Comparison of ENCODE assay signal across 8 cellular contexts in the genomic region with DNA sequence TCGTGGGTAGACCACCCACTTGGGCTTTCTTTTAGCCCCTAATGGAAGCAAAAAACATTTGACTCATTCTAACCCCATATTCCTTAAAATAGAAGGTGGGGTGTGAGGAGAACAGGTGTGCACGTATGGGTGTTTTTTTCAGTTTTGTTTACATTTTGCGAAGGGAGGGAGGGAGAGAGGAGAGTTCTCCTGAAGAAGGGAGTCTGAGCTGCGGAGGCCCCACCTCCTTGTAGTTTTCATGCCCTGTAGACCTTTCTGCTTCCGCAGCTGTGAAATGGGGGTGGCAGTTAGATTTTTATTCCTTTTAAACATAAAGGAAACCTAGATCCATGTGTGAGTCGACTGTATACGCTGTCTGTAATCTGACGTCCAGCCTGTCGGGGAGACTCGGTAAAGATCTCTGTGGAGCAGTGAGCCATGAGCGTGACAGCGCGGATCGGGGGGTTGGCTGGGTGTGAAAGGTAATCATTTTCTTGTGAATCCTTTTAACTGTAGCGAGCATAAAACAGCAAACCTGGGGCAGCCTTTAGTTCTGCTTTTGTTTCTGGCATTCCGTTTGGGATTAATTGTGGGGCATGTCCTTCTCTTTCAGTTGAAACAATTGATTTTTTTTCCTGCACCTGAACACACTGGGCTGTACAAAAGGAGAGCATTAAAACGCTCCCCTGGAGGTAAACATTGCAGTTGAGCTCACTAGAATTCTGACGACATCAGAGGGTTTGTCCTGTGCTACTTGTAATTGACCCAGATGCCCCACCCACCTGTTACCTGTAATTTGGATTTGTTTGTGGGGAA. TPM values are rescaled to one million over a fixed set of nuclear protein-coding genes. Genes with fewer than 3 reads are reported as not detected.
DNase-seq lines count a peak whose midpoint lies in the region; ATAC-seq, FAIRE-seq and TF ChIP-seq lines count a peak whose summit lies in the region.

No MANE protein-coding gene starts in this region.

- no TSS peak for BruUV-seq in HepG2 (replicated peaks; lab: Mats Ljungman, UMichigan)

- no peak for TF ChIP-seq POLR2A in HepG2 (IDR thresholded peaks at IDR 0.05; ENCODE audit: insufficient read depth in 1 of 2, low read depth in 2 of 2, low read length in 2 of 2)

- peak overlapping the region; percentile 92 for H3K4me3 Mint-ChIP-seq in CD8-positive, alpha-beta T cell

- H3K4me3 ChIP-seq in CD8-positive, alpha-beta T cell (ENCODE audit: low read depth, low read length), result peak overlapping the region; percentile 57
- H3K4me3 ChIP-seq in adipocyte (ENCODE audit: low read length) (peak overlapping the region; percentile 97), HepG2 (replicated peaks in 1 of 3; ENCODE audit: insufficient read depth in 1 of 3, low read depth in 2 of 3, low read length in 3 of 3) (peak overlapping the region; percentile 74 to 80 (median 80)), upper lobe of right lung (peak overlapping the region; percentile 93)

- CTCF ChIA-PET in CD8-positive, alpha-beta T cell (lab: Charles Lee), result interaction anchor here (1.0 to 3.0 kb wide), 5 partner anchors 10 to 245 kb away, joined by 3 to 15 read pairs (median 4); a partner anchor contains a TSS
- CTCF ChIA-PET in HepG2 (lab: Yijun Ruan, JAX; ENCODE audit: low intra/inter-chr PET ratio, low total read pairs), result no interaction called here

- H3K27me3 ChIP-seq in CD8-positive, alpha-beta T cell (ENCODE audit: insufficient read depth, low read length), result no peaks in the 10 kb centered on the region
- H3K27me3 ChIP-seq in adipocyte (replicated peaks; ENCODE audit: control insufficient read depth, insufficient read depth, low read length), result no peaks in the 10 kb centered on the region
- H3K27me3 ChIP-seq in HepG2 (ENCODE audit: control insufficient read depth in 1 of 2, insufficient read depth in 2 of 2, low read length in 2 of 2), result peaks cover 0 to under 1% of the 10 kb centered on the region in 2 experiments; a peak in 1 of 5 replicates
- H3K27me3 ChIP-seq in upper lobe of right lung, result no peaks in the 10 kb centered on the region

- peaks cover 59% of the 10 kb centered on the region for H3K4me1 ChIP-seq in CD8-positive, alpha-beta T cell (ENCODE audit: insufficient read depth, low read length)
- peaks cover 36% of the 10 kb centered on the region for H3K4me1 ChIP-seq in adipocyte (ENCODE audit: control insufficient read depth, insufficient read depth, low read length)
- peaks cover 65% of the 10 kb centered on the region for H3K4me1 ChIP-seq in HepG2 (ENCODE audit: insufficient read depth, low read length)
- peaks cover 54% of the 10 kb centered on the region for H3K4me1 ChIP-seq in upper lobe of right lung

- peaks cover 70% of the 10 kb centered on the region for H3K79me2 ChIP-seq in HepG2 (ENCODE audit: insufficient read depth, low read length)

- no peak for TF ChIP-seq EP300 in HepG2 (IDR thresholded peaks at IDR 0.05; ENCODE audit: low read depth in 2 of 2, low read length in 2 of 2)
- TF ChIP-seq EP300 in HepG2 (CRISPR knock-in tag; IDR thresholded peaks at IDR 0.05; ENCODE audit: borderline replicate concordance), result no peak

- H3K9me3 ChIP-seq in CD8-positive, alpha-beta T cell (ENCODE audit: low read length), result no peaks in the 10 kb centered on the region
- H3K9me3 ChIP-seq in adipocyte (ENCODE audit: control insufficient read depth, low read length) (no peaks in the 10 kb centered on the region), HepG2 (ENCODE audit: low read length) (no peaks in the 10 kb centered on the region), upper lobe of right lung (no peaks in the 10 kb centered on the region)

- H3K36me3 ChIP-seq in CD8-positive, alpha-beta T cell (ENCODE audit: insufficient read depth, low read length), result peaks cover 7% of the 10 kb centered on the region
- H3K36me3 ChIP-seq in adipocyte (ENCODE audit: control insufficient read depth, insufficient read depth, low read length, severe bottlenecking) (peaks cover 11% of the 10 kb centered on the region), HepG2 (replicated peaks in 1 of 2; ENCODE audit: control insufficient read depth in 1 of 2, insufficient read depth in 2 of 2, low read length in 2 of 2) (peaks cover 0 to 27% of the 10 kb centered on the region in 2 experiments; a peak in 3 of 5 replicates), upper lobe of right lung (peaks cover 6% of the 10 kb centered on the region)

- POLR2A ChIA-PET in CD8-positive, alpha-beta T cell (lab: Charles Lee), result interaction anchor here (1.9 to 3.4 kb wide), 2 partner anchors 7 to 85 kb away, joined by 5 to 20 read pairs; a partner anchor contains a TSS
- POLR2A ChIA-PET in HepG2 (lab: Yijun Ruan, JAX), result interaction anchor here (1.1 kb wide), 1 partner anchor 85 kb away, joined by 3 read pairs; a partner anchor contains a TSS

- H4K20me1 ChIP-seq in HepG2 (ENCODE audit: insufficient read depth, low read length), result peaks cover 50% of the 10 kb centered on the region

- peaks cover 50% of the 10 kb centered on the region for H3K36me3 Mint-ChIP-seq in CD8-positive, alpha-beta T cell

- intact Hi-C loops in CD8-positive, alpha-beta T cell (cut with DNase I, micrococcal nuclease), result loop anchor here (2.0 to 5.0 kb wide), 6 partner anchors 47 to 407 kb away; a partner anchor contains a TSS
- intact Hi-C loops in HepG2 (cut with micrococcal nuclease; ENCODE audit: unreplicated experiment), result loop anchor here (5.0 kb wide), 1 partner anchor 37 kb away; no protein-coding TSS in a partner anchor
- intact Hi-C loops in upper lobe of right lung (cut with DNase I), result no loop called here

- no peak for TF ChIP-seq RAD21 in HepG2 (CRISPR knock-in tag; IDR thresholded peaks at IDR 0.05)

- H3K27me3 Mint-ChIP-seq in CD8-positive, alpha-beta T cell (ENCODE audit: low read depth), result no peaks in the 10 kb centered on the region

- H3K4me2 ChIP-seq in HepG2 (ENCODE audit: low read depth, low read length), result peak overlapping the region; percentile 95

- H3K27ac Mint-ChIP-seq in CD8-positive, alpha-beta T cell, result peak overlapping the region; percentile 75

- H3K27ac ChIP-seq in CD8-positive, alpha-beta T cell (ENCODE audit: low read depth, low read length), result no peak overlapping the region
- peak overlapping the region; percentile 75 for H3K27ac ChIP-seq in HepG2 (ENCODE audit: extremely low read length, insufficient read depth, low read length)
- peak overlapping the region; percentile 87 for H3K27ac ChIP-seq in upper lobe of right lung

- no peaks in the 10 kb centered on the region for H3K9me3 Mint-ChIP-seq in CD8-positive, alpha-beta T cell

- no peak for DNase-seq in CD8-positive, alpha-beta T cell
- DNase-seq in KBM-7, result peak; percentile 26
- DNase-seq in adipocyte (ENCODE audit: low read depth), result peak; percentile 41
- DNase-seq in HepG2 (ENCODE audit: low spot score), result peak; percentile 53
- DNase-seq in upper lobe of right lung, result no peak
- no peak for DNase-seq in SHP77 (lab: John Stamatoyannopoulos, UW)
- DNase-seq in LoVo (ENCODE audit: low spot score), result no peak

- TF ChIP-seq CTCF in CD8-positive, alpha-beta T cell (IDR thresholded peaks at IDR 0.05), result no peak
- no peak for TF ChIP-seq CTCF in HepG2 (CRISPR knock-in tag; IDR thresholded peaks at IDR 0.05)
- no peak for TF ChIP-seq CTCF in upper lobe of right lung (IDR thresholded peaks at IDR 0.05)

- in situ Hi-C loops in KBM-7 (cut with MboI; ENCODE audit: low pct_unique_long_range_greater_than_20kb, low sequenced_read_pairs) (no loop called here), HepG2 (cut with HindIII; ENCODE audit: extremely low pct_ligation_motif_present, low pct_unique_long_range_greater_than_20kb) (no loop called here)

- peaks cover 57% of the 10 kb centered on the region for H3K4me1 Mint-ChIP-seq in CD8-positive, alpha-beta T cell (ENCODE audit: low read depth)

- FAIRE-seq in HepG2 (lab: Jason Lieb, UNC), result no peak

- ATAC-seq in CD8-positive, alpha-beta T cell, result no peak
- ATAC-seq in HepG2, result peak; percentile 37
- no peak for ATAC-seq in upper lobe of right lung
- ATAC-seq in HG03521 (IDR thresholded peaks at IDR 0.05; ENCODE audit: unreplicated experiment), result no peak

- WGBS in HepG2 (ENCODE audit: low lambda C conversion rate), result 4% methylated on average over 18 of the region's 18 CpGs

- H2AFZ ChIP-seq in HepG2 (ENCODE audit: low read length), result no peak overlapping the region

- H3K9ac ChIP-seq in adipocyte (ENCODE audit: low read length) (peak overlapping the region; percentile 95), HepG2 (ENCODE audit: insufficient read depth, low read depth, low read length) (peak overlapping the region; percentile 66)

RNA-seq across cellular contexts. Expression of a gene that starts 2.3 kb away (rescaled TPM):
- 100 to 1,000 TPM; 157 to 175 TPM for total RNA-seq in CD8-positive, alpha-beta T cell
- 37.3 and 41.8 TPM in 2 replicates for total RNA-seq in HepG2 (2016; rRNA removed; fragmentation: Illumina TruSeq; extraction: Trizol)
- total RNA-seq in HepG2 (2016; cell fraction: cytosol; rRNA removed; fragmentation: Illumina TruSeq; extraction: Trizol; ENCODE audit: low read depth), result 12.2 and 13.8 TPM in 2 replicates
- 29.5 and 44.5 TPM in 2 replicates for total RNA-seq in HepG2 (2016; cell fraction: insoluble cytoplasmic fraction; rRNA removed; fragmentation: Illumina TruSeq; extraction: Trizol)
- total RNA-seq in HepG2 (2016; cell fraction: membrane; rRNA removed; fragmentation: Illumina TruSeq; extraction: Trizol), result 18.3 and 21.1 TPM in 2 replicates
- 36.9 and 43.6 TPM in 2 replicates for total RNA-seq in HepG2 (2016; cell fraction: nucleus; rRNA removed; fragmentation: Illumina TruSeq; extraction: Trizol)
- polyA plus RNA-seq in HepG2 (2011; rRNA removed), result 16.9 and 23.1 TPM in 2 replicates
- polyA plus RNA-seq in HepG2 (2011; cell fraction: cytosol; rRNA removed), result 11.8 and 14.9 TPM in 2 replicates
- polyA plus RNA-seq in HepG2 (2011; cell fraction: nucleus; rRNA removed), result 81.5 and 87.6 TPM in 2 replicates
- 32.0 and 33.3 TPM in 2 replicates for polyA plus RNA-seq in HepG2 (2012)
- polyA plus RNA-seq in HepG2 (2016; cell fraction: cytosol; fragmentation: Illumina TruSeq; extraction: Trizol; ENCODE audit: low read depth), result 5.5 and 6.1 TPM in 2 replicates
- 29.2 and 42.1 TPM in 2 replicates for polyA plus RNA-seq in HepG2 (2016; cell fraction: insoluble cytoplasmic fraction; fragmentation: Illumina TruSeq; extraction: Trizol; ENCODE audit: low read depth)
- 9.6 and 10.6 TPM in 2 replicates for polyA plus RNA-seq in HepG2 (2016; cell fraction: membrane; fragmentation: Illumina TruSeq; extraction: Trizol; ENCODE audit: low read depth)
- polyA plus RNA-seq in HepG2 (2016; cell fraction: nucleus; fragmentation: Illumina TruSeq; extraction: Trizol; ENCODE audit: insufficient read depth, low read depth), result 67.1 and 73.6 TPM in 2 replicates
- polyA minus RNA-seq in HepG2 (2011; rRNA and poly(A)+ RNA removed; ENCODE audit: low replicate concordance), result 65.4 and 85.0 TPM in 2 replicates
- polyA minus RNA-seq in HepG2 (2011; cell fraction: cytosol; rRNA and poly(A)+ RNA removed), result 39.4 and 46.0 TPM in 2 replicates
- 47.6 and 69.0 TPM in 2 replicates for polyA minus RNA-seq in HepG2 (2011; cell fraction: nucleus; rRNA and poly(A)+ RNA removed)
- 80.8 TPM for total RNA-seq in upper lobe of right lung

RNA-seq across cellular contexts. Expression of a gene that starts 42.9 kb away (rescaled TPM):
- not detected for total RNA-seq in CD8-positive, alpha-beta T cell
- total RNA-seq in HepG2 (2016; rRNA removed; fragmentation: Illumina TruSeq; extraction: Trizol) (0.04 TPM in 1 of 2 replicates, not detected in the other), upper lobe of right lung (9.7 TPM)
- not detected in 2 replicates for total RNA-seq in HepG2 (2016; cell fraction: cytosol; rRNA removed; fragmentation: Illumina TruSeq; extraction: Trizol; ENCODE audit: low read depth)
- 0.04 TPM in 1 of 2 replicates, not detected in the other for total RNA-seq in HepG2 (2016; cell fraction: insoluble cytoplasmic fraction; rRNA removed; fragmentation: Illumina TruSeq; extraction: Trizol)
- not detected in 2 replicates for total RNA-seq in HepG2 (2016; cell fraction: membrane; rRNA removed; fragmentation: Illumina TruSeq; extraction: Trizol)
- not detected in 2 replicates for total RNA-seq in HepG2 (2016; cell fraction: nucleus; rRNA removed; fragmentation: Illumina TruSeq; extraction: Trizol)
- 0.13 and 0.16 TPM in 2 replicates for polyA plus RNA-seq in HepG2 (2011; rRNA removed)
- 0.16 and 0.19 TPM in 2 replicates for polyA plus RNA-seq in HepG2 (2011; cell fraction: cytosol; rRNA removed)
- 0.23 and 0.37 TPM in 2 replicates for polyA plus RNA-seq in HepG2 (2011; cell fraction: nucleus; rRNA removed)
- polyA plus RNA-seq in HepG2 (2012), result 0.36 and 0.49 TPM in 2 replicates
- not detected in 2 replicates for polyA plus RNA-seq in HepG2 (2016; cell fraction: cytosol; fragmentation: Illumina TruSeq; extraction: Trizol; ENCODE audit: low read depth)
- polyA plus RNA-seq in HepG2 (2016; cell fraction: insoluble cytoplasmic fraction; fragmentation: Illumina TruSeq; extraction: Trizol; ENCODE audit: low read depth), result not detected in 2 replicates
- polyA plus RNA-seq in HepG2 (2016; cell fraction: membrane; fragmentation: Illumina TruSeq; extraction: Trizol; ENCODE audit: low read depth), result 0.08 TPM in 1 of 2 replicates, not detected in the other
- 0.31 and 0.66 TPM in 2 replicates for polyA plus RNA-seq in HepG2 (2016; cell fraction: nucleus; fragmentation: Illumina TruSeq; extraction: Trizol; ENCODE audit: insufficient read depth, low read depth)
- polyA minus RNA-seq in HepG2 (2011; rRNA and poly(A)+ RNA removed; ENCODE audit: low replicate concordance), result not detected in 2 replicates
- not detected in 2 replicates for polyA minus RNA-seq in HepG2 (2011; cell fraction: cytosol; rRNA and poly(A)+ RNA removed)
- polyA minus RNA-seq in HepG2 (2011; cell fraction: nucleus; rRNA and poly(A)+ RNA removed), result not detected in 2 replicates

Comparison
In these comparisons a context has a peak if more than half of its experiments do, and no peak if none do; other contexts are left out.
1. DNase-seq: peak in KBM-7 (single experiment), adipocyte (single experiment) and HepG2 (single experiment); none in CD8-positive, alpha-beta T cell (0 of 7), upper lobe of right lung (single experiment), SHP77 (0 of 2) and LoVo (single experiment).
2. Peak in every context shown above with its lines, with median percentiles within 50 percentile points of each other: H3K4me3 ChIP-seq.